Comparison of ENCODE assay signal across 1 cellular context in genomic region chr3:81716870-81717509, GRCh38.
TF ChIP-seq lines count a peak whose summit lies in the region.

No MANE protein-coding gene starts in this region.

TF ChIP-seq in HEK293, 187 proteins besides CTCF, POLR2A, EP300 and RAD21 (continued from another document):
- TF ChIP-seq PRDM4 (tag by site-specific recombination; IDR thresholded peaks at IDR 0.05) = peak; percentile 34; the same call in 1 of the 2 replicates
- peak; percentile 66 for TF ChIP-seq ZXDB (tag by site-specific recombination; IDR thresholded peaks at IDR 0.05)
- no peak for TF ChIP-seq ZNF274 (IDR thresholded peaks at IDR 0.05; ENCODE audit: low read length)
- no peak for TF ChIP-seq ZNF274 (tag by site-specific recombination; IDR thresholded peaks at IDR 0.05; ENCODE audit: borderline replicate concordance)
- peak; percentile 87 for TF ChIP-seq ZNF843 (tag by site-specific recombination; IDR thresholded peaks at IDR 0.05)
TF ChIP-seq in HEK293: peak in this region for 14.
